ENCODE assay signal across 12 cellular contexts in genomic region chr20:19692100-19692499, GRCh38.
DNase-seq lines count a peak whose midpoint lies in the region; ATAC-seq, FAIRE-seq and TF ChIP-seq lines count a peak whose summit lies in the region.
"Had no signal": no experiment of that assay in that cellular context is flagged by ENCODE, and none has a peak within 500 bp of the region (broad histone marks: within the 10 kb centered on the region; RNA-seq: fewer than 3 reads in every experiment).

No MANE protein-coding gene starts in this region.

- H3K27ac Mint-ChIP-seq in chondrocyte (ENCODE audit: unreplicated experiment): peak overlapping the region; percentile 25
- no peak overlapping the region for H3K27ac Mint-ChIP-seq in naive thymus-derived CD4-positive, alpha-beta T cell
- H3K27ac Mint-ChIP-seq: activated CD4-positive, alpha-beta memory T cell treated with anti-CD3 and anti-CD28 coated beads for 36 hours; CD4-positive, alpha-beta T cell had no signal

- POLR2A ChIA-PET in naive thymus-derived CD4-positive, alpha-beta T cell (lab: Charles Lee): no interaction called here

- H3K36me3 ChIP-seq in naive thymus-derived CD4-positive, alpha-beta T cell (ENCODE audit: control insufficient read depth in 2 of 3, insufficient read depth in 3 of 3, low read length in 3 of 3): no peaks in the 10 kb centered on the region
- H3K36me3 ChIP-seq: colonic mucosa had no signal

- H3K4me1 Mint-ChIP-seq in chondrocyte (ENCODE audit: low read depth): peaks cover 29% of the 10 kb centered on the region
- peaks cover 0 to 9% (median 0%) of the 10 kb centered on the region in 7 donors for H3K4me1 Mint-ChIP-seq in naive thymus-derived CD4-positive, alpha-beta T cell

- CTCF ChIA-PET in naive thymus-derived CD4-positive, alpha-beta T cell (lab: Charles Lee): no interaction called here

- no peak overlapping the region for H3K4me3 ChIP-seq in naive thymus-derived CD4-positive, alpha-beta T cell (ENCODE audit: low read length)
- H3K4me3 ChIP-seq: colonic mucosa had no signal

- no peak overlapping the region for H3K4me3 Mint-ChIP-seq in chondrocyte (ENCODE audit: unreplicated experiment)
- no peak overlapping the region for H3K4me3 Mint-ChIP-seq in naive thymus-derived CD4-positive, alpha-beta T cell
- H3K4me3 Mint-ChIP-seq: activated CD4-positive, alpha-beta memory T cell treated with anti-CD3 and anti-CD28 coated beads for 36 hours; CD4-positive, alpha-beta T cell had no signal

- H3K36me3 Mint-ChIP-seq in chondrocyte (ENCODE audit: low read depth): no peaks in the 10 kb centered on the region
- H3K36me3 Mint-ChIP-seq in naive thymus-derived CD4-positive, alpha-beta T cell: no peaks in the 10 kb centered on the region
- H3K36me3 Mint-ChIP-seq: activated CD4-positive, alpha-beta memory T cell treated with anti-CD3 and anti-CD28 coated beads for 36 hours had no signal

- H3K27me3 Mint-ChIP-seq in chondrocyte (ENCODE audit: low read depth): no peaks in the 10 kb centered on the region
- peaks cover 4 to 19% (median 16%) of the 10 kb centered on the region in 5 donors for H3K27me3 Mint-ChIP-seq in naive thymus-derived CD4-positive, alpha-beta T cell

- H3K27me3 ChIP-seq in naive thymus-derived CD4-positive, alpha-beta T cell (ENCODE audit: control insufficient read depth in 2 of 2, insufficient read depth in 2 of 2, low read length in 2 of 2): no peaks in the 10 kb centered on the region
- H3K27me3 ChIP-seq: colonic mucosa, testis had no signal

- H3K9me3 Mint-ChIP-seq in chondrocyte (ENCODE audit: low read depth): no peaks in the 10 kb centered on the region
- H3K9me3 Mint-ChIP-seq in naive thymus-derived CD4-positive, alpha-beta T cell: no peaks in the 10 kb centered on the region
- H3K9me3 Mint-ChIP-seq: activated CD4-positive, alpha-beta memory T cell treated with anti-CD3 and anti-CD28 coated beads for 36 hours; CD4-positive, alpha-beta T cell had no signal

- FAIRE-seq in frontal cortex (lab: Jason Lieb, UNC): no peak

- H3K9me3 ChIP-seq in naive thymus-derived CD4-positive, alpha-beta T cell (ENCODE audit: control insufficient read depth in 2 of 3, low read length in 3 of 3): no peaks in the 10 kb centered on the region
- H3K9me3 ChIP-seq: colonic mucosa, testis had no signal

- peak; percentile 31 for DNase-seq in EH (ENCODE audit: low read depth)
- DNase-seq in NCI-H226: peak; percentile 17
- no peak for DNase-seq in chondrocyte (ENCODE audit: low spot score)
- peak; percentile 60 for DNase-seq in kidney tubule cell (ENCODE audit: low spot score)
- no peak for DNase-seq in naive thymus-derived CD4-positive, alpha-beta T cell
- no peak for DNase-seq in DMS79 (lab: John Stamatoyannopoulos, UW)
- DNase-seq in frontal cortex (ENCODE audit: low spot score in 2 of 2): no peak

- H3K4me1 ChIP-seq in naive thymus-derived CD4-positive, alpha-beta T cell (ENCODE audit: control insufficient read depth in 2 of 2, insufficient read depth in 2 of 2, low read length in 2 of 2): no peaks in the 10 kb centered on the region
- H3K4me1 ChIP-seq: colonic mucosa, testis had no signal

- no peak for TF ChIP-seq CTCF in chondrocyte (IDR thresholded peaks at IDR 0.05)

- no peak overlapping the region for H3K27ac ChIP-seq in naive thymus-derived CD4-positive, alpha-beta T cell (ENCODE audit: low read depth, low read length)
- H3K27ac ChIP-seq: colonic mucosa, testis had no signal

- intact Hi-C loops in naive thymus-derived CD4-positive, alpha-beta T cell (cut with micrococcal nuclease): loop anchor here in 1 of 2 donors (1.0 kb wide), 1 partner anchor 303 kb away; no protein-coding TSS in a partner anchor

- ATAC-seq in naive thymus-derived CD4-positive, alpha-beta T cell: no peak
- ATAC-seq in GM21447 (IDR thresholded peaks at IDR 0.05; ENCODE audit: unreplicated experiment): no peak

Comparison
In these comparisons a context has a peak if more than half of its experiments do, and no peak if none do; other contexts are left out.
1. DNase-seq: peak in EH (single experiment), NCI-H226 (single experiment) and kidney tubule cell (single experiment); none in chondrocyte (single experiment), naive thymus-derived CD4-positive, alpha-beta T cell (0 of 9), DMS79 (single experiment) and frontal cortex (0 of 2).